8 cellular contexts compared by ENCODE assay signal in the genomic region with DNA sequence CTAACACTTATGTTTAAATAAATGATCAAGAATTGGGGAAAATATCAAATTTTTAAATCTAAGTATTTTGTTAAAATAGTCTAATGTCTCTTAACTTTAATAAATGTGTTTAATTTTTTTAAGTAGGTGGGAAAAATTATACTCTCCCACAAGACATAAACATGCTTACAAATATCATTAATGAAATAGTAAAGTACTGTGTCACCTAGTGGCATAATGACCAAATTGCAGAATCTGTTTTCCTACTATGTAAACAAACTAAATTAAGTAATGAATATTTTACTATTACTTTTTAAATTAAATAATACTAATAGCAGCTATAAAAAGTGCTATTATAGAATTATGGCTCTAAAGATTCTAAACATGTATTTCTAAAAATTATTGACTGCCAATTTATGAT.
DNase-seq lines count a peak whose midpoint lies in the region; ATAC-seq and TF ChIP-seq lines count a peak whose summit lies in the region.
"Had no signal": no experiment of that assay in that cellular context is flagged by ENCODE, and none has a peak within 500 bp of the region (broad histone marks: within the 10 kb centered on the region; RNA-seq: fewer than 3 reads in every experiment).

No MANE protein-coding gene starts in this region.

- DNase-seq in GM12864 (ENCODE audit: low read depth) (no peak), cardiac fibroblast (ENCODE audit: low read depth in 2 of 2) (peak; percentile 27 to 39), pons (ENCODE audit: low spot score) (peak; percentile 32), NCI-H510A treated with DMSO at 0.1 percent for 48 hours (lab: John Stamatoyannopoulos, UW) (no peak)
- no peak for DNase-seq in effector CD4-positive, alpha-beta T cell

- no peak for TF ChIP-seq EP300 in Ishikawa (IDR thresholded peaks at IDR 0.05; ENCODE audit: borderline replicate concordance)

- TF ChIP-seq CTCF in GM12864 (IDR thresholded peaks at IDR 0.05; ENCODE audit: low read depth, low read length, missing control alignments): peak; percentile 30
- TF ChIP-seq CTCF in cardiac fibroblast (IDR thresholded peaks at IDR 0.05; ENCODE audit: low read depth, low read length): peak; percentile 32

- peak; percentile 47 for TF ChIP-seq RAD21 in Ishikawa (IDR thresholded peaks at IDR 0.05; ENCODE audit: low read depth)

- H3K4me3 ChIP-seq in GM12864 (ENCODE audit: low read depth, low read length): no peak overlapping the region
- H3K4me3 ChIP-seq in cardiac fibroblast (replicated peaks in 1 of 2; ENCODE audit: low read depth in 2 of 2, low read length in 2 of 2): no peak overlapping the region
- H3K4me3 ChIP-seq: SK-N-MC had no signal

- ATAC-seq in GM21528 (IDR thresholded peaks at IDR 0.05; ENCODE audit: low FRiP score, unreplicated experiment): no peak

TF ChIP-seq in Ishikawa, 13 proteins besides CTCF, POLR2A, EP300 and RAD21:
- no peak for TF ChIP-seq FOXM1 (IDR thresholded peaks at IDR 0.05; ENCODE audit: borderline replicate concordance, low read depth)
- TF ChIP-seq CEBPB (IDR thresholded peaks at IDR 0.05): no peak
TF ChIP-seq in Ishikawa: peak in this region for 0.

Comparison
In these comparisons a context has a peak if more than half of its experiments do, and no peak if none do; other contexts are left out.
1. DNase-seq: peak in cardiac fibroblast (2 of 2) and pons (single experiment); none in GM12864 (single experiment), effector CD4-positive, alpha-beta T cell (single experiment) and NCI-H510A treated with DMSO at 0.1 percent for 48 hours (single experiment).